Comparison of ENCODE assay signal across 8 cellular contexts in the genomic region with DNA sequence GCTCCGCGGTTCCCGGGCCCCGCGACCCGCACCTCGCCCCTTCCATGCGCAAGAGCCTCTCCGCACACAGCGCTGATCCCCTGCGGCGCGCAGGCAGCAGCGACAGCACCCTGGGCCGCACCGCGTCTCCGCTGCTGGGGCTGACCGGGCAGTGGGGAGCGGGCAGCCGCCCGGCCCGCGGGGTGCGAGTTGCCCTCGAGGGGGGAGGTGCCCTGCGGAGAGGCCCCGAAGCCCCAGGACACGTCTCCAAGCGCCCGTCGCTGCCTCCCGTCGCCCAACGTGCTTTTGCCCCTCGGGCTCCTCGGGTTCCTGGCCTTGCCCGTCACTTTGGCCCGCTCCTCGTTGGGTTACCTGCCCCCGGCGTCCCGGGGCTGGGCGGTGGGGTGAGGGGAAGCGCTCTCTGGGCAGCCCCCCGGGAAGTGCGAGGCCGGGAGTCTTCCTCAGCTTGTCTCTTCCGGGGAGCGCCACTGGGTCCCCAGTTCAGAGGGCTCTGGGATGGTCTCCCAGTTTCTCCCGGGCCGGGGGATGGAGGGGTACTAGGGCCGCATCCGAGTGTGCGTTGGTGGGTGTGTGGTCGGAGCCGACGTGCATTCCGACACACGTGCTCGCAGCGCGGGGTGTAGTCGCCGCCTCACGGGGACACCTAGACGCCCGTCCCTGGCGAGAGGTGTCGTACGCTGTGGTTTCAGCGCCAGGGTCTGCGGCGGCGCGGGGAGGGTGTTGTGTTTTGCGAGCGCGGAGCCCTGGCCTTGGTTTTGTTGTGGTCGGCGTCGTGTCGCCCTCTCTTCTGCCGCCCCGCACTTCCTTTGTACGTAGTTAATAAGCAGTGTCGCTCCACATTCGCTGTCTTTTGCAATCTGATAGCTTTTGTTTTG. TPM values are rescaled to one million over a fixed set of nuclear protein-coding genes. Genes with fewer than 3 reads are reported as not detected.
DNase-seq lines count a peak whose midpoint lies in the region; ATAC-seq and TF ChIP-seq lines count a peak whose summit lies in the region.

No MANE protein-coding gene starts in this region.

- no peak for TF ChIP-seq CTCF in left ventricle myocardium inferior (IDR thresholded peaks at IDR 0.05; ENCODE audit: borderline replicate concordance)
- TF ChIP-seq CTCF in retinal pigment epithelial cell (conservative IDR thresholded peaks at IDR 0.05; ENCODE audit: low read depth, low read length), result no peak

- H3K27ac ChIP-seq in left ventricle myocardium inferior (replicated peaks), result peak overlapping the region; percentile 98

- H3K36me3 ChIP-seq in left ventricle myocardium inferior, result no peaks in the 10 kb centered on the region

- H3K27me3 ChIP-seq in left ventricle myocardium inferior (ENCODE audit: low read depth), result peaks cover 13% of the 10 kb centered on the region

- H3K4me3 Mint-ChIP-seq in activated naive CD8-positive, alpha-beta T cell treated with anti-CD3 and anti-CD28 coated beads, Interleukin-2, amount 50 U/mL, for 24 hours, result peak overlapping the region; percentile 94

- DNase-seq in EL, result peak; percentile 41
- peak; percentile 10 for DNase-seq in RKO (ENCODE audit: low spot score)
- DNase-seq in activated naive CD8-positive, alpha-beta T cell treated with anti-CD3 and anti-CD28 coated beads, Interleukin-2, amount 50 U/mL, for 24 hours, result peak; percentile 51
- DNase-seq in left ventricle myocardium inferior, result peak; percentile 54
- DNase-seq in retinal pigment epithelial cell (ENCODE audit: low read depth), result no peak
- DNase-seq in NOMO-1 treated with DMSO at 0.1 percent for 48 hours (lab: John Stamatoyannopoulos, UW; ENCODE audit: unreplicated experiment), result no peak
- no peak for DNase-seq in HPDE6-E6E7 (ENCODE audit: extremely low spot score)

- no peaks in the 10 kb centered on the region for H3K9me3 Mint-ChIP-seq in activated naive CD8-positive, alpha-beta T cell treated with anti-CD3 and anti-CD28 coated beads, Interleukin-2, amount 50 U/mL, for 24 hours

- H3K36me3 Mint-ChIP-seq in activated naive CD8-positive, alpha-beta T cell treated with anti-CD3 and anti-CD28 coated beads, Interleukin-2, amount 50 U/mL, for 24 hours (ENCODE audit: low read depth), result peaks cover 3% of the 10 kb centered on the region

- intact Hi-C loops in left ventricle myocardium inferior (cut with micrococcal nuclease), result loop anchor here (10.0 kb wide), 1 partner anchor 125 kb away; no protein-coding TSS in a partner anchor

- H3K9me3 ChIP-seq in left ventricle myocardium inferior (replicated peaks), result no peaks in the 10 kb centered on the region

- ATAC-seq in activated naive CD8-positive, alpha-beta T cell treated with anti-CD3 and anti-CD28 coated beads, Interleukin-2, amount 50 U/mL, for 24 hours, result no peak
- ATAC-seq in GM19351 (IDR thresholded peaks at IDR 0.05; ENCODE audit: unreplicated experiment), result no peak

- H3K27ac Mint-ChIP-seq in activated naive CD8-positive, alpha-beta T cell treated with anti-CD3 and anti-CD28 coated beads, Interleukin-2, amount 50 U/mL, for 24 hours, result peak overlapping the region; percentile 94

- peaks cover 78% of the 10 kb centered on the region for H3K4me1 ChIP-seq in left ventricle myocardium inferior

- peaks cover 36% of the 10 kb centered on the region for H3K4me1 Mint-ChIP-seq in activated naive CD8-positive, alpha-beta T cell treated with anti-CD3 and anti-CD28 coated beads, Interleukin-2, amount 50 U/mL, for 24 hours

- H3K27me3 Mint-ChIP-seq in activated naive CD8-positive, alpha-beta T cell treated with anti-CD3 and anti-CD28 coated beads, Interleukin-2, amount 50 U/mL, for 24 hours, result peaks cover 37% of the 10 kb centered on the region

- H3K4me3 ChIP-seq in left ventricle myocardium inferior, result peak overlapping the region; percentile 95
- peak overlapping the region; percentile 87 for H3K4me3 ChIP-seq in retinal pigment epithelial cell (ENCODE audit: low read length)

RNA-seq across cellular contexts. Expression of gene IGF1R, which starts 1.9 kb away (rescaled TPM):
- 37.2 TPM for total RNA-seq in left ventricle myocardium inferior

Comparison
In these comparisons a context has a peak if more than half of its experiments do, and no peak if none do; other contexts are left out.
1. DNase-seq: peak in EL (single experiment), RKO (single experiment), activated naive CD8-positive, alpha-beta T cell treated with anti-CD3 and anti-CD28 coated beads, Interleukin-2, amount 50 U/mL, for 24 hours (single experiment) and left ventricle myocardium inferior (single experiment); none in retinal pigment epithelial cell (single experiment), NOMO-1 treated with DMSO at 0.1 percent for 48 hours (single experiment) and HPDE6-E6E7 (single experiment).